ENCODE assay signal across 8 cellular contexts in genomic region chr1:159132271-159132881, GRCh38. TPM values are rescaled to one million over a fixed set of nuclear protein-coding genes. Genes with fewer than 3 reads are reported as not detected.
DNase-seq lines count a peak whose midpoint lies in the region; ATAC-seq and TF ChIP-seq lines count a peak whose summit lies in the region.

No MANE protein-coding gene starts in this region.

- H3K4me3 ChIP-seq in sigmoid colon, result no peak overlapping the region

- TF ChIP-seq CTCF in GM10266 (IDR thresholded peaks at IDR 0.05; ENCODE audit: control insufficient read depth, insufficient read depth, low read depth, missing control alignments) (peak; percentile 87), sigmoid colon (IDR thresholded peaks at IDR 0.05) (peak; percentile 20 to 65 (median 38))

- DNase-seq in GM10266 (ENCODE audit: extremely low spot score) (peak; percentile 55), LHCN-M2 (ENCODE audit: low read depth) (peak; percentile 55), T-helper 1 cell (peak; percentile 13 to 61 (median 48)), amygdala (lab: John Stamatoyannopoulos, UW) (peak in 34 of 56 donors; percentile 2 to 63 (median 25)), left ventricle myocardium superior (peak; percentile 46), sigmoid colon (peak; percentile 66)

- intact Hi-C loops in left ventricle myocardium superior (cut with micrococcal nuclease) (no loop called here), sigmoid colon (cut with DNase I) (loop anchor here (1.0 kb wide), 1 partner anchor 82 kb away; no protein-coding TSS in a partner anchor)

- 52 to 56% methylated on average over 12 of the region's 12 CpGs for WGBS in sigmoid colon, 2 donors

- TF ChIP-seq EP300 in sigmoid colon (IDR thresholded peaks at IDR 0.05), result no peak

- H3K36me3 ChIP-seq in sigmoid colon, result no peaks in the 10 kb centered on the region

- ATAC-seq in left ventricle myocardium superior, result no peak
- ATAC-seq in GM18502 (IDR thresholded peaks at IDR 0.05; ENCODE audit: poor library complexity, unreplicated experiment), result no peak
- ATAC-seq in GM21528 (IDR thresholded peaks at IDR 0.05; ENCODE audit: low FRiP score, unreplicated experiment), result no peak

- H3K9me3 ChIP-seq in sigmoid colon, result no peaks in the 10 kb centered on the region

- no peak for TF ChIP-seq POLR2A in sigmoid colon (IDR thresholded peaks at IDR 0.05)

- H3K27ac ChIP-seq in sigmoid colon, result no peak overlapping the region

- H3K4me1 ChIP-seq in sigmoid colon, result no peaks in the 10 kb centered on the region

- H3K27me3 ChIP-seq in sigmoid colon, result no peaks in the 10 kb centered on the region

RNA-seq across cellular contexts. Expression of gene CADM3, which starts 39.0 kb away (rescaled TPM):
- total RNA-seq in LHCN-M2 (2014; rRNA removed) (0.86 and 1.0 TPM in 2 replicates), left ventricle myocardium superior (4.8 TPM), sigmoid colon (10 to 100 TPM in 3 of 4 donors, 1 to 10 TPM in 1; 8.7 to 21.0 (median 13.1) TPM)
- 2.8 TPM for polyA plus RNA-seq in LHCN-M2 (2012)
- polyA plus RNA-seq in sigmoid colon, result 10 to 100 TPM in 1 of 3 donors, 1 to 10 TPM in 1, under 1 TPM in 1; 0.46 to 11.5 (median 7.2) TPM

RNA-seq across cellular contexts. Expression of gene AIM2, which starts 55.8 kb away (rescaled TPM):
- total RNA-seq in LHCN-M2 (2014; rRNA removed) (0.71 TPM in 1 of 2 replicates, not detected in the other), left ventricle myocardium superior (0.57 TPM), sigmoid colon (1 to 10 TPM in 1 of 4 donors, not detected in 3; 3.3 TPM)
- polyA plus RNA-seq in LHCN-M2 (2012), result not detected
- polyA plus RNA-seq in sigmoid colon, result 1 to 10 TPM in 2 of 3 donors, not detected in 1; 1.6 to 5.3 TPM
